Comparison of ENCODE assay signal across 13 cellular contexts in the genomic region with DNA sequence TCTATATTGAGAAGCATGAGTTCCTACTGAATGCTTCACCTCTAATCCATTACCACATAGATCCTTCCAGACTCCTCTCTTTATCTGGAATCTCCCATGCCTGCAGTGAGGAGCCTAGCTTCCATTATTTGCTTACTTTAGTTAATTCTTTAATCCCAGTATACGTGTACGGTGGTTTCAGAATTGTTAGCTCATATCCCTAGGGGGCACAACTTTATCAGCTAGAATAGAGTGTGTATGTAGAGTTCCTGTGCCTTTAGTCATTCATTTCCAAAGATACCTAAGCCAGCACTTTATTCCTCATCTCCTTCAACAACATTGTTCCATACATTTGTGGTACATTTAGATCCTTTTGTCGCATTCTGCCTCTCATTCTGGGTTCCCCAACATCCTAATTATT.
DNase-seq lines count a peak whose midpoint lies in the region; ATAC-seq and TF ChIP-seq lines count a peak whose summit lies in the region.
"Had no signal": no experiment of that assay in that cellular context is flagged by ENCODE, and none has a peak within 500 bp of the region (broad histone marks: within the 10 kb centered on the region; RNA-seq: fewer than 3 reads in every experiment).

No MANE protein-coding gene starts in this region.

- no peak for ATAC-seq in HG03571 (IDR thresholded peaks at IDR 0.05; ENCODE audit: unreplicated experiment)
- ATAC-seq: stimulated activated memory B cell treated with anti-CD40 and anti-IgM and Interleukin-4, amounts not matched to agents 10 μg/mL and 1 μg/mL and 100 μg/mL, for 72 hours had no signal

- H3K36me3 ChIP-seq in A673 (ENCODE audit: insufficient read depth, low read length, poor library complexity, severe bottlenecking) (no peaks in the 10 kb centered on the region), HEK293 (ENCODE audit: control insufficient read depth in 2 of 2, insufficient read depth in 1 of 2, low read length in 2 of 2) (no peaks in the 10 kb centered on the region), Peyer's patch (no peaks in the 10 kb centered on the region), H7 (replicated peaks; ENCODE audit: control insufficient read depth, insufficient read depth, low read length) (no peaks in the 10 kb centered on the region)

- H3K27ac ChIP-seq in A673 (ENCODE audit: low read depth, low read length, poor library complexity, severe bottlenecking) (no peak overlapping the region), HEK293 (ENCODE audit: extremely low read depth, low read depth, low read length) (no peak overlapping the region), Peyer's patch (no peak overlapping the region)

- H3K4me3 ChIP-seq in A673 (ENCODE audit: low read depth, low read length, poor library complexity, severe bottlenecking), result no peak overlapping the region
- no peak overlapping the region for H3K4me3 ChIP-seq in HEK293 (ENCODE audit: low read depth, low read length)
- no peak overlapping the region for H3K4me3 ChIP-seq in fibroblast of the aortic adventitia (ENCODE audit: low read depth, low read length)
- no peak overlapping the region for H3K4me3 ChIP-seq in Peyer's patch
- H3K4me3 ChIP-seq in H7 (ENCODE audit: insufficient read depth, low read depth, low read length), result no peak overlapping the region

- BruUV-seq in A673 (replicated peaks; lab: Mats Ljungman, UMichigan), result no TSS peak

- H3K4me1 ChIP-seq in A673 (ENCODE audit: insufficient read depth, low read length, poor library complexity, severe bottlenecking) (peaks cover under 1% of the 10 kb centered on the region), HEK293 (ENCODE audit: control insufficient read depth, insufficient read depth, low read length) (no peaks in the 10 kb centered on the region), Peyer's patch (no peaks in the 10 kb centered on the region)

- CTCF ChIA-PET in A673 (lab: Charles Lee), result interaction anchor here (0.7 kb wide), 1 partner anchor 9 kb away, joined by 3 read pairs; no protein-coding TSS in a partner anchor
- CTCF ChIA-PET in HEK293 (lab: Yijun Ruan, JAX), result no interaction called here

- POLR2A ChIA-PET in A673 (lab: Charles Lee; ENCODE audit: low non-redundant PET) (no interaction called here), HEK293 (lab: Yijun Ruan, JAX) (no interaction called here)

- H3K27me3 ChIP-seq in A673 (replicated peaks; ENCODE audit: insufficient read depth, low read depth, low read length, poor library complexity), result peaks cover 3% of the 10 kb centered on the region
- no peaks in the 10 kb centered on the region for H3K27me3 ChIP-seq in Peyer's patch
- no peaks in the 10 kb centered on the region for H3K27me3 ChIP-seq in H7 (ENCODE audit: control insufficient read depth, insufficient read depth, low read length)

- TF ChIP-seq CTCF in A673 (conservative IDR thresholded peaks at IDR 0.05; ENCODE audit: low read depth, low read length) (peak; percentile 42), HEK293 (tag by site-specific recombination; IDR thresholded peaks at IDR 0.05) (no peak), fibroblast of the aortic adventitia (IDR thresholded peaks at IDR 0.05; ENCODE audit: insufficient read depth, low read length) (peak; percentile 26), Peyer's patch (IDR thresholded peaks at IDR 0.05) (no peak)

- no peak for TF ChIP-seq POLR2A in Peyer's patch (IDR thresholded peaks at IDR 0.05)

- intact Hi-C loops in A673 (cut with micrococcal nuclease; ENCODE audit: unreplicated experiment), result no loop called here

- no peak for DNase-seq in A673 (ENCODE audit: low spot score)
- peak; percentile 51 for DNase-seq in SK-MEL-5 (ENCODE audit: low read depth, low spot score)
- DNase-seq in fibroblast of the aortic adventitia (ENCODE audit: low read depth), result peak; percentile 73
- no peak for DNase-seq in GM19238 (ENCODE audit: insufficient read length, low spot score)
- DNase-seq in Peyer's patch, result no peak
- DNase-seq in H7, result no peak
- DNase-seq: activated CD4-positive, CD25-positive, alpha-beta regulatory T cell treated with anti-CD3 and anti-CD28 coated beads, Interleukin-2, amount 50 U/mL, for 72 hours; anterior cingulate cortex; NCI-H774; stimulated activated CD4-positive, alpha-beta T cell treated with anti-CD3 and anti-CD28 coated beads, Interleukin-4, amount 100 ng/mL, for 1 hour had no signal

- in situ Hi-C loops in SK-MEL-5 (cut with HindIII; ENCODE audit: low pct_unique_long_range_greater_than_20kb, low sequenced_read_pairs), result no loop called here

- no peaks in the 10 kb centered on the region for H3K9me3 ChIP-seq in A673 (ENCODE audit: low read depth, low read length, poor library complexity, severe bottlenecking)
- H3K9me3 ChIP-seq in HEK293 (ENCODE audit: control insufficient read depth, insufficient read depth, low read depth, low read length), result no peaks in the 10 kb centered on the region
- no peaks in the 10 kb centered on the region for H3K9me3 ChIP-seq in Peyer's patch

TF ChIP-seq in HEK293, 187 proteins besides CTCF, POLR2A, EP300 and RAD21:
- 0 out of 2 replicates have a peak, but pooled peaks have one; percentile 36 for TF ChIP-seq ZNF629 (tag by site-specific recombination; IDR thresholded peaks at IDR 0.05)
- TF ChIP-seq, protein P1, sequence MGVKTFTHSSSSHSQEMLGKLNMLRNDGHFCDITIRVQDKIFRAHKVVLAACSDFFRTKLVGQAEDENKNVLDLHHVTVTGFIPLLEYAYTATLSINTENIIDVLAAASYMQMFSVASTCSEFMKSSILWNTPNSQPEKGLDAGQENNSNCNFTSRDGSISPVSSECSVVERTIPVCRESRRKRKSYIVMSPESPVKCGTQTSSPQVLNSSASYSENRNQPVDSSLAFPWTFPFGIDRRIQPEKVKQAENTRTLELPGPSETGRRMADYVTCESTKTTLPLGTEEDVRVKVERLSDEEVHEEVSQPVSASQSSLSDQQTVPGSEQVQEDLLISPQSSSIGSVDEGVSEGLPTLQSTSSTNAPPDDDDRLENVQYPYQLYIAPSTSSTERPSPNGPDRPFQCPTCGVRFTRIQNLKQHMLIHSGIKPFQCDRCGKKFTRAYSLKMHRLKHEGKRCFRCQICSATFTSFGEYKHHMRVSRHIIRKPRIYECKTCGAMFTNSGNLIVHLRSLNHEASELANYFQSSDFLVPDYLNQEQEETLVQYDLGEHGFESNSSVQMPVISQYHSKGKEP (tag by site-specific recombination; IDR thresholded peaks at IDR 0.05), result no peak
- TF ChIP-seq ZBTB48 (tag by site-specific recombination; IDR thresholded peaks at IDR 0.05), result no peak
- TF ChIP-seq GLIS1 (tag by site-specific recombination; IDR thresholded peaks at IDR 0.05), result 0 out of 2 replicates have a peak, but pooled peaks have one; percentile 5
TF ChIP-seq in HEK293: peak in this region for 2.

Comparison
In these comparisons a context has a peak if more than half of its experiments do, and no peak if none do; other contexts are left out.
1. DNase-seq: peak in SK-MEL-5 (single experiment) and fibroblast of the aortic adventitia (single experiment); none in A673 (single experiment), GM19238 (single experiment), Peyer's patch (0 of 3) and H7 (single experiment).
2. CTCF ChIP-seq: peak in A673 (single experiment) and fibroblast of the aortic adventitia (single experiment); none in HEK293 (single experiment) and Peyer's patch (0 of 6).